In genomic region chr1:51927029-51927428, GRCh38 we compare ENCODE assay signal across 20 cellular contexts.
"Had no signal": no experiment of that assay in that cellular context is flagged by ENCODE, and none has a peak within 500 bp of the region (broad histone marks: within the 10 kb centered on the region; RNA-seq: fewer than 3 reads in every experiment).

No MANE protein-coding gene starts in this region.

- ATAC-seq: activated CD8-positive, alpha-beta T cell treated with anti-CD3 and anti-CD28 coated beads for 36 hours; left cardiac atrium; natural killer cell; pancreas; right lobe of liver; stimulated activated memory B cell treated with anti-CD40 and anti-IgM and Interleukin-4, amounts not matched to agents 10 μg/mL and 1 μg/mL and 100 μg/mL, for 72 hours had no signal

- H3K4me3 ChIP-seq: pancreas, right lobe of liver, spleen, thoracic aorta, upper lobe of left lung had no signal

- H3K9me3 ChIP-seq: pancreas, right lobe of liver, spleen, thoracic aorta, upper lobe of left lung had no signal

- H3K4me1 ChIP-seq: pancreas, right lobe of liver, spleen, upper lobe of left lung had no signal

- H3K27ac ChIP-seq: epithelial cell of prostate, pancreas, right lobe of liver, spleen, thoracic aorta, upper lobe of left lung had no signal

- H3K27me3 ChIP-seq: pancreas, right lobe of liver, upper lobe of left lung had no signal

- H3K36me3 ChIP-seq: pancreas, right lobe of liver, spleen, thoracic aorta, upper lobe of left lung had no signal

- DNase-seq: activated CD4-positive, alpha-beta T cell treated with anti-CD3 and anti-CD28 coated beads for 48 hours; activated CD4-positive, CD25-positive, alpha-beta regulatory T cell; activated CD8-positive, alpha-beta T cell treated with anti-CD3 and anti-CD28 coated beads for 36 hours; activated naive CD4-positive, alpha-beta T cell; activated naive CD8-positive, alpha-beta T cell treated with anti-CD3 and anti-CD28 coated beads for 36 hours; activated T-cell treated with anti-CD3 and anti-CD28 coated beads, Interleukin-2, amount 50 U/mL, for 1 hour; amniotic stem cell; endodermal cell; left cardiac atrium; natural killer cell; pancreas; right lobe of liver; spleen; stimulated activated CD4-positive, alpha-beta T cell treated with anti-CD3 and anti-CD28 coated beads, Interleukin-4, amount 100 ng/mL, for 4 hours; T-helper 1 cell; T-helper 9 cell; upper lobe of left lung had no signal
